Comparison of ENCODE assay signal across 18 cellular contexts in genomic region chr9:87527211-87527916, GRCh38. TPM values are rescaled to one million over a fixed set of nuclear protein-coding genes. Genes with fewer than 3 reads are reported as not detected.
A peak's percentile ranks its signal among the peaks of the same experiment; 100 is the strongest.
DNase-seq lines count a peak whose midpoint lies in the region; ATAC-seq and TF ChIP-seq lines count a peak whose summit lies in the region.
"Had no signal": no experiment of that assay in that cellular context is flagged by ENCODE, and none has a peak within 500 bp of the region (broad histone marks: within the 10 kb centered on the region; RNA-seq: fewer than 3 reads in every experiment).

No MANE protein-coding gene starts in this region.

- intact Hi-C loops in esophagus muscularis mucosa (cut with DNase I), result no loop called here
- intact Hi-C loops in psoas muscle (cut with DNase I), result no loop called here
- intact Hi-C loops in gastrocnemius medialis (cut with DNase I; ENCODE audit: low total_unique reads), result no loop called here

- peaks cover 0 to 4% of the 10 kb centered on the region in 2 donors for H3K9me3 Mint-ChIP-seq in stimulated activated naive B cell treated with anti-CD40 and anti-IgM and Interleukin-4, amounts not matched to agents 10 μg/mL and 1 μg/mL and 100 μg/mL, for 72 hours
- H3K9me3 Mint-ChIP-seq: H9 had no signal

- peaks cover 0 to 2% of the 10 kb centered on the region in 2 donors for H3K36me3 Mint-ChIP-seq in stimulated activated naive B cell treated with anti-CD40 and anti-IgM and Interleukin-4, amounts not matched to agents 10 μg/mL and 1 μg/mL and 100 μg/mL, for 72 hours
- H3K36me3 Mint-ChIP-seq: CD8-positive, alpha-beta memory T cell had no signal

- TF ChIP-seq POLR2A in esophagus muscularis mucosa (IDR thresholded peaks at IDR 0.05; ENCODE audit: low read depth) (no peak), gastrocnemius medialis (IDR thresholded peaks at IDR 0.05) (no peak)

- no peaks in the 10 kb centered on the region for H3K36me3 ChIP-seq in esophagus muscularis mucosa
- no peaks in the 10 kb centered on the region for H3K36me3 ChIP-seq in psoas muscle (ENCODE audit: insufficient read depth in 1 of 2, low read depth in 1 of 2)
- H3K36me3 ChIP-seq in gastrocnemius medialis, result no peaks in the 10 kb centered on the region
- H3K36me3 ChIP-seq: BLaER1 had no signal

- peaks cover 1 to 8% of the 10 kb centered on the region in 2 donors for H3K4me1 Mint-ChIP-seq in stimulated activated naive B cell treated with anti-CD40 and anti-IgM and Interleukin-4, amounts not matched to agents 10 μg/mL and 1 μg/mL and 100 μg/mL, for 72 hours
- H3K4me1 Mint-ChIP-seq: CD8-positive, alpha-beta memory T cell had no signal

- H3K27ac Mint-ChIP-seq in stimulated activated naive B cell treated with anti-CD40 and anti-IgM and Interleukin-4, amounts not matched to agents 10 μg/mL and 1 μg/mL and 100 μg/mL, for 72 hours, result peak overlapping the region; percentile 17
- H3K27ac Mint-ChIP-seq: CD8-positive, alpha-beta memory T cell had no signal

- in situ Hi-C loops in gastrocnemius medialis (cut with MboI; ENCODE audit: low sequenced_read_pairs in 4 of 4), result no loop called here

- H3K4me3 ChIP-seq in esophagus muscularis mucosa (no peak overlapping the region), psoas muscle (no peak overlapping the region), gastrocnemius medialis (no peak overlapping the region)
- H3K4me3 ChIP-seq: BLaER1 had no signal

- 60% methylated on average over 13 of the region's 13 CpGs for WGBS in esophagus muscularis mucosa
- WGBS in psoas muscle, 3 donors, result 69 to 89% (median 82%) methylated on average over 13 of the region's 13 CpGs

- DNase-seq in NCI-H1417 (lab: John Stamatoyannopoulos, UW) (peak in 2 of 3 experiments; percentile 18 to 65), NCI-H1417 treated with DMSO at 0.1 percent for 48 hours (lab: John Stamatoyannopoulos, UW) (no peak), NCI-H748 treated with DMSO at 0.1 percent for 48 hours (lab: John Stamatoyannopoulos, UW) (peak; percentile 71), esophagus muscularis mucosa (ENCODE audit: extremely low spot score) (peak; percentile 60), HuH-7 (ENCODE audit: low spot score) (no peak), psoas muscle (no peak), gastrocnemius medialis (no peak)
- no peak for DNase-seq in stimulated activated naive B cell treated with anti-CD40 and anti-IgM and Interleukin-4, amounts not matched to agents 10 μg/mL and 1 μg/mL and 100 μg/mL, for 72 hours
- DNase-seq: 8988T; CD8-positive, alpha-beta memory T cell; EL; H9; NCI-H1694; NCI-H510A treated with DMSO at 0.1 percent for 48 hours; NK-92 treated with Interleukin-12 subunit alpha and Interleukin-12 subunit beta, amount 100 ng/mL, for 24 hours; OCI-M1; RPMI8226 had no signal

- TF ChIP-seq CTCF in esophagus muscularis mucosa (IDR thresholded peaks at IDR 0.05) (no peak), psoas muscle (IDR thresholded peaks at IDR 0.05) (no peak), gastrocnemius medialis (IDR thresholded peaks at IDR 0.05 in 4 of 5, conservative IDR thresholded peaks at IDR 0.05 in 1 of 5) (no peak)

- no peak for TF ChIP-seq EP300 in esophagus muscularis mucosa (IDR thresholded peaks at IDR 0.05)

- peak overlapping the region; percentile 40 to 59 (median 54) for H3K27ac ChIP-seq in esophagus muscularis mucosa (replicated peaks in 1 of 4)
- no peak overlapping the region for H3K27ac ChIP-seq in psoas muscle
- H3K27ac ChIP-seq in gastrocnemius medialis, result no peak overlapping the region
- H3K27ac ChIP-seq: BLaER1 had no signal

- peaks cover 0 to 80% (median 73%) of the 10 kb centered on the region in 4 donors for H3K4me1 ChIP-seq in esophagus muscularis mucosa
- no peaks in the 10 kb centered on the region for H3K4me1 ChIP-seq in psoas muscle
- peaks cover 0 to 4% of the 10 kb centered on the region in 2 donors for H3K4me1 ChIP-seq in gastrocnemius medialis

- H3K27me3 ChIP-seq in esophagus muscularis mucosa (no peaks in the 10 kb centered on the region), psoas muscle (ENCODE audit: insufficient read depth in 3 of 3, low read length in 2 of 3) (no peaks in the 10 kb centered on the region), gastrocnemius medialis (no peaks in the 10 kb centered on the region)
- H3K27me3 ChIP-seq: BLaER1 had no signal

- H3K4me3 Mint-ChIP-seq in stimulated activated naive B cell treated with anti-CD40 and anti-IgM and Interleukin-4, amounts not matched to agents 10 μg/mL and 1 μg/mL and 100 μg/mL, for 72 hours, result no peak overlapping the region
- H3K4me3 Mint-ChIP-seq: CD8-positive, alpha-beta memory T cell; H9 had no signal

- H3K9me3 ChIP-seq in esophagus muscularis mucosa (no peaks in the 10 kb centered on the region), psoas muscle (no peaks in the 10 kb centered on the region), gastrocnemius medialis (no peaks in the 10 kb centered on the region)
- H3K9me3 ChIP-seq: BLaER1 had no signal

- ATAC-seq in stimulated activated naive B cell treated with anti-CD40 and anti-IgM and Interleukin-4, amounts not matched to agents 10 μg/mL and 1 μg/mL and 100 μg/mL, for 72 hours (replicated peaks), result no peak
- ATAC-seq in psoas muscle (no peak), gastrocnemius medialis (no peak)

- H3K27me3 Mint-ChIP-seq in stimulated activated naive B cell treated with anti-CD40 and anti-IgM and Interleukin-4, amounts not matched to agents 10 μg/mL and 1 μg/mL and 100 μg/mL, for 72 hours, result peaks cover 9 to 21% of the 10 kb centered on the region in 2 donors

RNA-seq across cellular contexts. Expression of gene DAPK1, which starts 29.7 kb away (rescaled TPM):
- total RNA-seq in esophagus muscularis mucosa (10 to 100 TPM; 51.7 to 96.8 (median 80.7) TPM), psoas muscle (1 to 10 TPM; 2.2 to 8.4 (median 3.4) TPM), gastrocnemius medialis (1 to 10 TPM; 1.2 to 4.3 (median 2.7) TPM)
- polyA plus RNA-seq in psoas muscle, result 1 to 10 TPM in 1 of 3 donors, under 1 TPM in 2; 0.66 to 1.3 (median 0.66) TPM
- polyA plus RNA-seq: CD8-positive, alpha-beta memory T cell had no signal

Comparison
In these comparisons a context has a peak if more than half of its experiments do, and no peak if none do; other contexts are left out.
1. DNase-seq: peak in NCI-H1417 (2 of 3), NCI-H748 treated with DMSO at 0.1 percent for 48 hours (single experiment) and esophagus muscularis mucosa (single experiment); none in NCI-H1417 treated with DMSO at 0.1 percent for 48 hours (single experiment), stimulated activated naive B cell treated with anti-CD40 and anti-IgM and Interleukin-4, amounts not matched to agents 10 μg/mL and 1 μg/mL and 100 μg/mL, for 72 hours (single experiment), HuH-7 (single experiment), psoas muscle (0 of 2) and gastrocnemius medialis (0 of 2).
2. H3K27ac ChIP-seq: peak in esophagus muscularis mucosa (4 of 4); none in psoas muscle (single experiment) and gastrocnemius medialis (0 of 4).
3. RNA of gene DAPK1, which starts 29.7 kb away (total RNA-seq): 51.7 to 96.8 TPM in esophagus muscularis mucosa; 2.2 to 8.4 TPM in psoas muscle and 1.2 to 4.3 TPM in gastrocnemius medialis; every median in the first group is over 4 times any median in the second.